9 cellular contexts compared by ENCODE assay signal in genomic region chrX:75873993-75874392, GRCh38.
"Had no signal": no experiment of that assay in that cellular context is flagged by ENCODE, and none has a peak within 500 bp of the region (broad histone marks: within the 10 kb centered on the region; RNA-seq: fewer than 3 reads in every experiment).

No MANE protein-coding gene starts in this region.

- H2AFZ ChIP-seq: GM23248 had no signal

- H3K4me1 Mint-ChIP-seq: IgD-negative memory B cell had no signal

- H3K27ac ChIP-seq: GM23248, HL-60 had no signal

- H3K36me3 Mint-ChIP-seq: IgD-negative memory B cell had no signal

- H3K9me3 ChIP-seq: HAP-1 had no signal

- H3K4me3 ChIP-seq: GM23248, HAP-1 had no signal

- ATAC-seq: HCT116 had no signal

- H3K36me3 ChIP-seq: HAP-1 had no signal

- H3K4me3 Mint-ChIP-seq: HFFc6 had no signal

- H3K9ac ChIP-seq: GM23248 had no signal

- H3K4me1 ChIP-seq: HAP-1 had no signal

- H3K27ac Mint-ChIP-seq: HFFc6, IgD-negative memory B cell had no signal

- DNase-seq: GM23248, GOT3, H7, HFFc6, KG1 had no signal
